In the genomic region with DNA sequence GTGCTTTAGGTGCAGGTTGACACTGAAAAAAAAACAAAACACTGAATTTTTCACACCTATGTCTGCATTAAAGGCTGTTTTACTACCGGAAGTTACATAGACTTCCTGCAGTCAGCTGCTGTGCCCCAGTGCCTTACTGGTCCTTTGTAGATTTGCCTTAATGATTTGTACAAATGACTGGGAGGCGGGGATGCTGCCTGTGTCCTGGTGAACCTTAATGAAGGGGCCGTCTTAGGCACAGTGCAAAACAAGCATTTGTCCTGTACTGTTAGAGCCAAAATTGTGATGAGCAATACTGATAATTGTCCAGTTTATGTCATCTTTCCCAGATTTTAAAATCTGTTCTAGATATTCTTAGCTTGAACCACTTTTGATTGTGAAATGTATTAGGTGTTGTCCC, we compare ENCODE assay signal across 14 cellular contexts.
DNase-seq lines count a peak whose midpoint lies in the region; ATAC-seq and TF ChIP-seq lines count a peak whose summit lies in the region.
"Had no signal": no experiment of that assay in that cellular context is flagged by ENCODE, and none has a peak within 500 bp of the region (broad histone marks: within the 10 kb centered on the region; RNA-seq: fewer than 3 reads in every experiment).

No MANE protein-coding gene starts in this region.

- BruUV-seq in IMR-90 (replicated peaks; lab: Mats Ljungman, UMichigan), result TSS peak; percentile 9

- H4K20me1 ChIP-seq in IMR-90 (ENCODE audit: insufficient read depth, low read length), result no peaks in the 10 kb centered on the region

- H3K4me3 ChIP-seq in IMR-90 (ENCODE audit: insufficient read depth, low read depth, low read length), result no peak overlapping the region
- H3K4me3 ChIP-seq: ascending aorta, HAP-1, ovary had no signal

- no peak overlapping the region for H3K23ac ChIP-seq in IMR-90 (ENCODE audit: low read depth, low read length)

- H3K4me1 ChIP-seq in IMR-90 (ENCODE audit: control insufficient read depth, insufficient read depth, low read length), result no peaks in the 10 kb centered on the region
- H3K4me1 ChIP-seq: ascending aorta, HAP-1 had no signal

- no peak overlapping the region for H2AK9ac ChIP-seq in IMR-90 (replicated peaks; ENCODE audit: low read depth, low read length, poor library complexity)

- H3K27ac ChIP-seq in IMR-90 (ENCODE audit: insufficient read depth, low read length), result no peak overlapping the region
- H3K27ac ChIP-seq: ascending aorta, ovary had no signal

- H2BK20ac ChIP-seq in IMR-90 (ENCODE audit: low read depth, low read length), result no peak overlapping the region

- peaks cover 13 to 21% of the 10 kb centered on the region in 2 experiments for H3K79me1 ChIP-seq in IMR-90 (ENCODE audit: low read depth in 1 of 2, low read length in 2 of 2)

- H2AK5ac ChIP-seq in IMR-90 (ENCODE audit: low read depth, low read length), result no peak overlapping the region

- H3K9me1 ChIP-seq in IMR-90 (ENCODE audit: insufficient read depth, low read length), result peaks cover 7% of the 10 kb centered on the region

- H2AFZ ChIP-seq in IMR-90 (replicated peaks; ENCODE audit: low read length, poor library complexity), result no peak overlapping the region

- dilution Hi-C loops in IMR-90 (cut with HindIII; ENCODE audit: low sequenced_read_pairs, unreplicated experiment), result no loop called here

- H3K9me3 ChIP-seq in IMR-90 (ENCODE audit: control insufficient read depth, insufficient read depth, low read length), result no peaks in the 10 kb centered on the region
- H3K9me3 ChIP-seq: ascending aorta, HAP-1, ovary had no signal

- TF ChIP-seq RAD21 in IMR-90 (IDR thresholded peaks at IDR 0.05; ENCODE audit: low read length), result no peak

- CTCF ChIA-PET in activated CD8-positive, alpha-beta memory T cell treated with anti-CD3 and anti-CD28 coated beads, Interleukin-2, amount 10 ng/mL, durations not matched to agents 7 days and 5 days (lab: Charles Lee), result interaction anchor here (1.0 to 1.5 kb wide), 4 partner anchors 9 to 241 kb away, joined by 3 to 4 read pairs (median 3); a partner anchor contains a TSS
- CTCF ChIA-PET in IMR-90 (lab: Yijun Ruan, JAX), result interaction anchor here (0.6 kb wide), 1 partner anchor 101 kb away, joined by 3 read pairs; no protein-coding TSS in a partner anchor

- no peaks in the 10 kb centered on the region for H3K27me3 ChIP-seq in IMR-90 (ENCODE audit: control insufficient read depth, insufficient read depth, low read length)
- H3K27me3 ChIP-seq: ascending aorta, ovary had no signal

- in situ Hi-C loops in IMR-90 (cut with MboI; ENCODE audit: low sequenced_read_pairs), result no loop called here

- no peak overlapping the region for H2BK15ac ChIP-seq in IMR-90 (ENCODE audit: low read depth, low read length)

- WGBS in IMR-90 (ENCODE audit: extremely low coverage in 2 of 2, insufficient read length in 1 of 2), 2 experiments, result 100% methylated on average over 1 of the region's 3 CpGs; no CpG with 5 or more reads in 1 of the 2 experiments

- POLR2A ChIA-PET in IMR-90 (lab: Charles Lee; ENCODE audit: unreplicated experiment), result no interaction called here

- H3K36me3 ChIP-seq in IMR-90 (ENCODE audit: control insufficient read depth, insufficient read depth, low read length), result peaks cover 23% of the 10 kb centered on the region
- H3K36me3 ChIP-seq: ovary had no signal

- H4K91ac ChIP-seq in IMR-90 (ENCODE audit: insufficient read depth, low read depth, low read length), result no peak overlapping the region

- H3K4ac ChIP-seq in IMR-90 (ENCODE audit: low read depth, low read length), result no peak overlapping the region

- ATAC-seq in activated CD8-positive, alpha-beta memory T cell treated with anti-CD3 and anti-CD28 coated beads, Interleukin-2, amount 10 ng/mL, durations not matched to agents 7 days and 5 days, result peak; percentile 70
- ATAC-seq in IMR-90 (ENCODE audit: low read depth) (no peak), natural killer cell (peak; percentile 82 to 91 (median 84)), GM18868 (IDR thresholded peaks at IDR 0.05; ENCODE audit: unreplicated experiment) (no peak), HG03378 (IDR thresholded peaks at IDR 0.05; ENCODE audit: unreplicated experiment) (no peak)
- ATAC-seq in central memory CD8-positive, alpha-beta T cell (replicated peaks; ENCODE audit: extremely low read depth, poor library complexity, severe bottlenecking), result peak; percentile 100

- no peak overlapping the region for H3K27ac Mint-ChIP-seq in activated CD8-positive, alpha-beta memory T cell treated with anti-CD3 and anti-CD28 coated beads, Interleukin-2, amount 10 ng/mL, durations not matched to agents 7 days and 5 days
- peak overlapping the region; percentile 80 for H3K27ac Mint-ChIP-seq in central memory CD8-positive, alpha-beta T cell (ENCODE audit: low read depth)
- H3K27ac Mint-ChIP-seq in natural killer cell, result peak overlapping the region; percentile 85 to 86
- H3K27ac Mint-ChIP-seq: T-helper 1 cell treated with Interleukin-12 subunit alpha and Interleukin-12 subunit beta and Interleukin-4 antibody, amounts not matched to agents 30 μg/mL and 1 μg/mL, for 36 hours had no signal

- no peak overlapping the region for H4K8ac ChIP-seq in IMR-90 (ENCODE audit: low read depth in 2 of 2, low read length in 2 of 2)

- no peak for TF ChIP-seq POLR2A in IMR-90 (IDR thresholded peaks at IDR 0.05; ENCODE audit: low read depth, low read length)

- TF ChIP-seq CTCF in IMR-90 (conservative IDR thresholded peaks at IDR 0.05; ENCODE audit: low read depth, low read length), result no peak
- TF ChIP-seq CTCF in natural killer cell (IDR thresholded peaks at IDR 0.05), result no peak

- no peak overlapping the region for H2BK120ac ChIP-seq in IMR-90 (ENCODE audit: low read depth, low read length)

- H3K27me3 Mint-ChIP-seq in activated CD8-positive, alpha-beta memory T cell treated with anti-CD3 and anti-CD28 coated beads, Interleukin-2, amount 10 ng/mL, durations not matched to agents 7 days and 5 days, result no peaks in the 10 kb centered on the region
- no peaks in the 10 kb centered on the region for H3K27me3 Mint-ChIP-seq in central memory CD8-positive, alpha-beta T cell
- no peaks in the 10 kb centered on the region for H3K27me3 Mint-ChIP-seq in natural killer cell (ENCODE audit: low read depth in 2 of 2)

- no peak overlapping the region for H3K18ac ChIP-seq in IMR-90 (ENCODE audit: low read depth, low read length)

- peaks cover 10% of the 10 kb centered on the region for H3K4me1 Mint-ChIP-seq in activated CD8-positive, alpha-beta memory T cell treated with anti-CD3 and anti-CD28 coated beads, Interleukin-2, amount 10 ng/mL, durations not matched to agents 7 days and 5 days
- peaks cover 16% of the 10 kb centered on the region for H3K4me1 Mint-ChIP-seq in central memory CD8-positive, alpha-beta T cell
- peaks cover 33 to 38% of the 10 kb centered on the region in 2 donors for H3K4me1 Mint-ChIP-seq in natural killer cell

- no peaks in the 10 kb centered on the region for H3K9me3 Mint-ChIP-seq in activated CD8-positive, alpha-beta memory T cell treated with anti-CD3 and anti-CD28 coated beads, Interleukin-2, amount 10 ng/mL, durations not matched to agents 7 days and 5 days (ENCODE audit: low read depth)
- H3K9me3 Mint-ChIP-seq in central memory CD8-positive, alpha-beta T cell, result no peaks in the 10 kb centered on the region
- H3K9me3 Mint-ChIP-seq in natural killer cell, result no peaks in the 10 kb centered on the region
- H3K9me3 Mint-ChIP-seq: T-helper 1 cell treated with Interleukin-12 subunit alpha and Interleukin-12 subunit beta and Interleukin-4 antibody, amounts not matched to agents 30 μg/mL and 1 μg/mL, for 36 hours had no signal

- no peak overlapping the region for H3K56ac ChIP-seq in IMR-90 (ENCODE audit: extremely low read depth, insufficient read depth, low read length)

- H3K4me2 ChIP-seq in IMR-90 (ENCODE audit: low read depth, low read length), result no peak overlapping the region

- H3K14ac ChIP-seq in IMR-90 (replicated peaks; ENCODE audit: low read depth, low read length), result no peak overlapping the region

- no peak overlapping the region for H3K4me3 Mint-ChIP-seq in activated CD8-positive, alpha-beta memory T cell treated with anti-CD3 and anti-CD28 coated beads, Interleukin-2, amount 10 ng/mL, durations not matched to agents 7 days and 5 days
- no peak overlapping the region for H3K4me3 Mint-ChIP-seq in central memory CD8-positive, alpha-beta T cell
- peak overlapping the region; percentile 36 for H3K4me3 Mint-ChIP-seq in natural killer cell
- H3K4me3 Mint-ChIP-seq: T-helper 1 cell treated with Interleukin-12 subunit alpha and Interleukin-12 subunit beta and Interleukin-4 antibody, amounts not matched to agents 30 μg/mL and 1 μg/mL, for 36 hours had no signal

- intact Hi-C loops in IMR-90 (cut with micrococcal nuclease) (no loop called here), natural killer cell (cut with micrococcal nuclease) (no loop called here)

- H3K36me3 Mint-ChIP-seq in activated CD8-positive, alpha-beta memory T cell treated with anti-CD3 and anti-CD28 coated beads, Interleukin-2, amount 10 ng/mL, durations not matched to agents 7 days and 5 days, result peaks cover 20% of the 10 kb centered on the region
- H3K36me3 Mint-ChIP-seq in central memory CD8-positive, alpha-beta T cell (ENCODE audit: insufficient read depth), result peaks cover 7% of the 10 kb centered on the region
- H3K36me3 Mint-ChIP-seq in natural killer cell, result peaks cover 8% of the 10 kb centered on the region

- no peak overlapping the region for H3K9ac ChIP-seq in IMR-90 (ENCODE audit: low read depth, low read length)

- H4K5ac ChIP-seq in IMR-90 (ENCODE audit: low read depth, low read length), result no peak overlapping the region

- peak; percentile 47 for DNase-seq in activated CD8-positive, alpha-beta memory T cell treated with anti-CD3 and anti-CD28 coated beads, Interleukin-2, amount 10 ng/mL, durations not matched to agents 7 days and 5 days
- DNase-seq in activated CD8-positive, alpha-beta memory T cell treated with anti-CD3 and anti-CD28 coated beads for 24 hours, result no peak
- DNase-seq in IMR-90 (no peak), natural killer cell (peak; percentile 33), 8988T (no peak)
- peak; percentile 16 to 59 for DNase-seq in central memory CD8-positive, alpha-beta T cell (ENCODE audit: low spot score in 2 of 2)
- DNase-seq: ACHN; activated CD4-positive, alpha-beta T cell treated with anti-CD3 and anti-CD28 coated beads, Interleukin-2, amount 50 U/mL, for 48 hours; ovary had no signal

- no peak overlapping the region for H2BK5ac ChIP-seq in IMR-90 (ENCODE audit: low read depth, low read length, poor library complexity, severe bottlenecking)

TF ChIP-seq in IMR-90, 13 proteins besides CTCF, POLR2A, EP300 and RAD21 (continues in another document):
- no peak for TF ChIP-seq FOS (IDR thresholded peaks at IDR 0.05; ENCODE audit: low read depth, low read length)
- no peak for TF ChIP-seq RCOR1 (IDR thresholded peaks at IDR 0.05; ENCODE audit: insufficient replicate concordance, low read length)
- TF ChIP-seq MAZ (IDR thresholded peaks at IDR 0.05; ENCODE audit: borderline replicate concordance, low read depth, low read length), result no peak
- TF ChIP-seq NFE2L2 (IDR thresholded peaks at IDR 0.05; ENCODE audit: low read depth, low read length), result no peak

Comparison
In these comparisons a context has a peak if more than half of its experiments do, and no peak if none do; other contexts are left out.
1. DNase-seq: peak in activated CD8-positive, alpha-beta memory T cell treated with anti-CD3 and anti-CD28 coated beads, Interleukin-2, amount 10 ng/mL, durations not matched to agents 7 days and 5 days (single experiment), central memory CD8-positive, alpha-beta T cell (2 of 2) and natural killer cell (single experiment); none in activated CD8-positive, alpha-beta memory T cell treated with anti-CD3 and anti-CD28 coated beads for 24 hours (single experiment), IMR-90 (single experiment) and 8988T (single experiment).
2. ATAC-seq: peak in activated CD8-positive, alpha-beta memory T cell treated with anti-CD3 and anti-CD28 coated beads, Interleukin-2, amount 10 ng/mL, durations not matched to agents 7 days and 5 days (single experiment), central memory CD8-positive, alpha-beta T cell (single experiment) and natural killer cell (3 of 3); none in IMR-90 (single experiment), GM18868 (single experiment) and HG03378 (single experiment).